28 cellular contexts compared by ENCODE assay signal in genomic region chr5:128896675-128897074, GRCh38.
"Had no signal": no experiment of that assay in that cellular context is flagged by ENCODE, and none has a peak within 500 bp of the region (broad histone marks: within the 10 kb centered on the region; RNA-seq: fewer than 3 reads in every experiment).

No MANE protein-coding gene starts in this region.

- H3K36me3 ChIP-seq: ascending aorta, cardiac muscle cell, SJSA1 had no signal

- H3K27ac ChIP-seq: ascending aorta, cardiac muscle cell, SJSA1 had no signal

- DNase-seq: activated CD4-positive, alpha-beta T cell treated with anti-CD3 and anti-CD28 coated beads, Interleukin-2, amount 10 ng/mL, durations not matched to agents 24 days and 14 days; activated CD4-positive, alpha-beta T cell treated with anti-CD3 and anti-CD28 coated beads, Interleukin-2, amount 50 U/mL, for 4 hours; activated CD8-positive, alpha-beta T cell treated with anti-CD3 and anti-CD28 coated beads for 36 hours; activated effector memory CD4-positive, alpha-beta T cell treated with anti-CD3 and anti-CD28 coated beads, Interleukin-2, amount 50 U/mL, for 16 hours; activated naive CD4-positive, alpha-beta T cell; activated naive CD8-positive, alpha-beta T cell treated with anti-CD3 and anti-CD28 coated beads, Interleukin-2, amount 10 ng/mL, durations not matched to agents 7 days and 5 days; activated T-cell treated with anti-CD3 and anti-CD28 coated beads, Interleukin-2, amount 50 U/mL, for 1 hour; activated T-cell treated with anti-CD3 and anti-CD28 coated beads, Interleukin-2, amount 50 U/mL, for 72 hours; amygdala; NCI-H1105; NCI-H1417 treated with DMSO at 0.1 percent for 48 hours; NCI-H187 treated with DMSO at 0.1 percent for 48 hours; NCI-H2081; NCI-H2171 treated with DMSO at 0.1 percent for 48 hours; NCI-H2227 treated with DMSO at 0.1 percent for 48 hours; NCI-H446; NCI-H510A treated with DMSO at 0.1 percent for 48 hours; NCI-H526 treated with DMSO at 0.1 percent for 48 hours; NCI-H774; SHP77 treated with DMSO at 0.1 percent for 48 hours; SK-N-SH had no signal

- H3K9ac ChIP-seq: SK-N-SH had no signal

- FAIRE-seq: K562, TTC549 had no signal

- H3K4me1 ChIP-seq: ascending aorta, SJSA1 had no signal

- H3K9me3 ChIP-seq: ascending aorta, SJSA1, SK-N-SH had no signal

- H3K4me2 ChIP-seq: SK-N-SH had no signal

- ATAC-seq: activated CD8-positive, alpha-beta T cell treated with anti-CD3 and anti-CD28 coated beads for 36 hours; activated T-cell treated with anti-CD3 and anti-CD28 coated beads, Interleukin-2, amount 50 U/mL, for 72 hours; activated T-helper 17 cell treated with anti-CD3 and anti-CD28 coated beads, Interleukin-2, amount 50 U/mL, for 72 hours; K562; Panc1 had no signal

- H3K9me2 ChIP-seq: SK-N-SH had no signal

- H3K4me3 ChIP-seq: ascending aorta, cardiac muscle cell, K562, SJSA1 had no signal

- H3K27me3 ChIP-seq: ascending aorta, cardiac muscle cell, SJSA1 had no signal
